In genomic region chr6:43308101-43308989, GRCh38 we compare ENCODE assay signal across 8 cellular contexts. TPM values are rescaled to one million over a fixed set of nuclear protein-coding genes. Genes with fewer than 3 reads are reported as not detected.
A peak's percentile ranks its signal among the peaks of the same experiment; 100 is the strongest.
DNase-seq lines count a peak whose midpoint lies in the region; ATAC-seq, FAIRE-seq and TF ChIP-seq lines count a peak whose summit lies in the region.

CRIP3 (minus strand) TSS chr6:43308826; CDS start chr6:43308792, 34 bp downstream.

- peaks cover 5% of the 10 kb centered on the region for H3K27me3 Mint-ChIP-seq in CD8-positive, alpha-beta T cell (ENCODE audit: low read depth)
- H3K27me3 Mint-ChIP-seq in activated T-helper 2 cell treated with anti-CD3 and anti-CD28 coated beads, Interferon-gamma antibody, Interleukin-2, Interleukin-4, amounts not matched to agents 10 μg/mL and 5 μg/mL and 100 μg/mL, durations not matched to agents 14 hours and 24 hours and 36 hours (ENCODE audit: low read depth): peaks cover 17% of the 10 kb centered on the region
- peaks cover 3% of the 10 kb centered on the region for H3K27me3 Mint-ChIP-seq in glutamatergic neuron (ENCODE audit: unreplicated experiment)

- H3K4me1 Mint-ChIP-seq in CD8-positive, alpha-beta T cell (ENCODE audit: low read depth): peaks cover 9% of the 10 kb centered on the region
- H3K4me1 Mint-ChIP-seq in activated T-helper 2 cell treated with anti-CD3 and anti-CD28 coated beads, Interferon-gamma antibody, Interleukin-2, Interleukin-4, amounts not matched to agents 10 μg/mL and 5 μg/mL and 100 μg/mL, durations not matched to agents 14 hours and 24 hours and 36 hours (ENCODE audit: low read depth): peaks cover 11% of the 10 kb centered on the region
- no peaks in the 10 kb centered on the region for H3K4me1 Mint-ChIP-seq in glutamatergic neuron (ENCODE audit: low read depth, unreplicated experiment)

- DNase-seq in CD8-positive, alpha-beta T cell: peak in 6 of 7 experiments; percentile 21 to 66 (median 45)
- DNase-seq in NCI-H345 (lab: John Stamatoyannopoulos, UW): peak; percentile 63
- peak; percentile 27 for DNase-seq in activated T-helper 2 cell treated with anti-CD3 and anti-CD28 coated beads, Interferon-gamma antibody, Interleukin-2, Interleukin-4, amounts not matched to agents 10 μg/mL and 5 μg/mL and 100 μg/mL, durations not matched to agents 14 hours and 24 hours and 36 hours (ENCODE audit: low spot score)
- no peak for DNase-seq in glutamatergic neuron
- DNase-seq in prostate gland (ENCODE audit: low spot score): peak; percentile 11
- DNase-seq in GF-D8 (lab: John Stamatoyannopoulos, UW): no peak
- no peak for DNase-seq in D721Med (ENCODE audit: insufficient read length, low spot score)

- H3K36me3 Mint-ChIP-seq in CD8-positive, alpha-beta T cell: no peaks in the 10 kb centered on the region
- no peaks in the 10 kb centered on the region for H3K36me3 Mint-ChIP-seq in activated T-helper 2 cell treated with anti-CD3 and anti-CD28 coated beads, Interferon-gamma antibody, Interleukin-2, Interleukin-4, amounts not matched to agents 10 μg/mL and 5 μg/mL and 100 μg/mL, durations not matched to agents 14 hours and 24 hours and 36 hours (ENCODE audit: low read depth)
- no peaks in the 10 kb centered on the region for H3K36me3 Mint-ChIP-seq in glutamatergic neuron (ENCODE audit: unreplicated experiment)

- POLR2A ChIA-PET in CD8-positive, alpha-beta T cell (lab: Charles Lee): interaction anchor here (0.7 to 1.1 kb wide), 3 partner anchors 12 to 89 kb away, joined by 3 read pairs; no protein-coding TSS in a partner anchor

- 9% methylated on average over 38 of the region's 39 CpGs for WGBS in prostate gland

- H3K9me3 ChIP-seq in CD8-positive, alpha-beta T cell (ENCODE audit: low read length): no peaks in the 10 kb centered on the region
- no peaks in the 10 kb centered on the region for H3K9me3 ChIP-seq in prostate gland

- no peak within 1 kb of the TSS for H3K27ac Mint-ChIP-seq in CD8-positive, alpha-beta T cell
- H3K27ac Mint-ChIP-seq in activated T-helper 2 cell treated with anti-CD3 and anti-CD28 coated beads, Interferon-gamma antibody, Interleukin-2, Interleukin-4, amounts not matched to agents 10 μg/mL and 5 μg/mL and 100 μg/mL, durations not matched to agents 14 hours and 24 hours and 36 hours: no peak within 1 kb of the TSS
- H3K27ac Mint-ChIP-seq in glutamatergic neuron (ENCODE audit: unreplicated experiment): no peak within 1 kb of the TSS

- H3K9me3 Mint-ChIP-seq in CD8-positive, alpha-beta T cell: no peaks in the 10 kb centered on the region
- H3K9me3 Mint-ChIP-seq in activated T-helper 2 cell treated with anti-CD3 and anti-CD28 coated beads, Interferon-gamma antibody, Interleukin-2, Interleukin-4, amounts not matched to agents 10 μg/mL and 5 μg/mL and 100 μg/mL, durations not matched to agents 14 hours and 24 hours and 36 hours: no peaks in the 10 kb centered on the region
- H3K9me3 Mint-ChIP-seq in glutamatergic neuron (ENCODE audit: unreplicated experiment): no peaks in the 10 kb centered on the region

- H3K4me1 ChIP-seq in CD8-positive, alpha-beta T cell (ENCODE audit: insufficient read depth, low read length): peaks cover 12% of the 10 kb centered on the region
- no peaks in the 10 kb centered on the region for H3K4me1 ChIP-seq in prostate gland (replicated peaks)

- no peak for FAIRE-seq in D721Med (lab: Jason Lieb, UNC)

- peak; percentile 86 for ATAC-seq in CD8-positive, alpha-beta T cell
- peak; percentile 49 for ATAC-seq in GM21528 (IDR thresholded peaks at IDR 0.05; ENCODE audit: low FRiP score, unreplicated experiment)

- TF ChIP-seq CTCF in CD8-positive, alpha-beta T cell (IDR thresholded peaks at IDR 0.05): peak; percentile 41
- TF ChIP-seq CTCF in glutamatergic neuron (IDR thresholded peaks at IDR 0.05; ENCODE audit: partially characterized antibody, unreplicated experiment) (peak; percentile 25), prostate gland (IDR thresholded peaks at IDR 0.05) (peak in 2 of 4 experiments; percentile 32 to 46), D721Med (IDR thresholded peaks at IDR 0.05; ENCODE audit: insufficient read depth, missing control alignments) (no peak)

- CTCF ChIA-PET in CD8-positive, alpha-beta T cell (lab: Charles Lee): interaction anchor here (0.5 to 3.3 kb wide), 14 partner anchors 9 to 313 kb away, joined by 3 to 24 read pairs (median 4); no protein-coding TSS in a partner anchor

- H3K27ac ChIP-seq in CD8-positive, alpha-beta T cell (ENCODE audit: low read depth, low read length): no peak within 1 kb of the TSS
- H3K27ac ChIP-seq in prostate gland: peak within 1 kb of the TSS; percentile 16 to 47

- no peaks in the 10 kb centered on the region for H3K27me3 ChIP-seq in CD8-positive, alpha-beta T cell (ENCODE audit: insufficient read depth, low read length)
- no peaks in the 10 kb centered on the region for H3K27me3 ChIP-seq in prostate gland (replicated peaks; ENCODE audit: insufficient read depth)

- no peaks in the 10 kb centered on the region for H3K36me3 ChIP-seq in CD8-positive, alpha-beta T cell (ENCODE audit: insufficient read depth, low read length)
- H3K36me3 ChIP-seq in prostate gland: no peaks in the 10 kb centered on the region

- H3K4me3 ChIP-seq in CD8-positive, alpha-beta T cell (ENCODE audit: low read depth, low read length): peak within 1 kb of the TSS; percentile 36
- H3K4me3 ChIP-seq in prostate gland: peak within 1 kb of the TSS; percentile 13 to 29

- H3K4me3 Mint-ChIP-seq in CD8-positive, alpha-beta T cell: peak within 1 kb of the TSS; percentile 77
- peak within 1 kb of the TSS; percentile 75 for H3K4me3 Mint-ChIP-seq in activated T-helper 2 cell treated with anti-CD3 and anti-CD28 coated beads, Interferon-gamma antibody, Interleukin-2, Interleukin-4, amounts not matched to agents 10 μg/mL and 5 μg/mL and 100 μg/mL, durations not matched to agents 14 hours and 24 hours and 36 hours (ENCODE audit: low read depth)
- peak within 1 kb of the TSS; percentile 86 for H3K4me3 Mint-ChIP-seq in glutamatergic neuron (ENCODE audit: unreplicated experiment)

- TF ChIP-seq POLR2A in prostate gland (IDR thresholded peaks at IDR 0.05): no peak

- intact Hi-C loops in CD8-positive, alpha-beta T cell (cut with DNase I, micrococcal nuclease): loop anchor here (1.0 to 2.0 kb wide), 3 partner anchors 46 to 90 kb away; partner anchors contain the start of gene DNPH1 (in 1 of the 2)
- intact Hi-C loops in activated T-helper 2 cell treated with anti-CD3 and anti-CD28 coated beads, Interferon-gamma antibody, Interleukin-2, Interleukin-4, amounts not matched to agents 10 μg/mL and 5 μg/mL and 100 μg/mL, durations not matched to agents 14 hours and 24 hours and 36 hours (cut with micrococcal nuclease): no loop called here
- intact Hi-C loops in prostate gland (cut with DNase I): no loop called here

RNA-seq across cellular contexts. Expression of gene CRIP3, which starts in this region (rescaled TPM):
- under 1 TPM; 0.64 to 0.84 TPM for total RNA-seq in CD8-positive, alpha-beta T cell
- total RNA-seq in activated T-helper 2 cell treated with anti-CD3 and anti-CD28 coated beads, Interferon-gamma antibody, Interleukin-2, Interleukin-4, amounts not matched to agents 10 μg/mL and 5 μg/mL and 100 μg/mL, durations not matched to agents 14 hours and 24 hours and 36 hours: 0.34 and 0.75 TPM in 2 replicates
- total RNA-seq in glutamatergic neuron (ENCODE audit: unreplicated experiment): 0.69 TPM
- total RNA-seq in prostate gland: 1 to 10 TPM in 1 of 2 donors, under 1 TPM in 1; 0.55 to 7.3 TPM

Comparison
In these comparisons a context has a peak if more than half of its experiments do, and no peak if none do; other contexts are left out.
1. Peak in DNase-seq, ATAC-seq and H3K4me3 ChIP-seq in CD8-positive, alpha-beta T cell; RNA of the gene not detected or under 1 TPM.
2. Peak in DNase-seq in activated T-helper 2 cell treated with anti-CD3 and anti-CD28 coated beads, Interferon-gamma antibody, Interleukin-2, Interleukin-4, amounts not matched to agents 10 μg/mL and 5 μg/mL and 100 μg/mL, durations not matched to agents 14 hours and 24 hours and 36 hours; RNA of the gene not detected or under 1 TPM.
3. DNase-seq: peak in NCI-H345 (single experiment) and prostate gland (single experiment); none in glutamatergic neuron (single experiment), GF-D8 (single experiment) and D721Med (single experiment).
4. intact Hi-C loops: an anchor here in CD8-positive, alpha-beta T cell (1.0 to 2.0 kb wide); none called in activated T-helper 2 cell treated with anti-CD3 and anti-CD28 coated beads, Interferon-gamma antibody, Interleukin-2, Interleukin-4, amounts not matched to agents 10 μg/mL and 5 μg/mL and 100 μg/mL, durations not matched to agents 14 hours and 24 hours and 36 hours and prostate gland.
5. Peak in every context shown above with its lines, with median percentiles within 50 percentile points of each other: H3K4me3 Mint-ChIP-seq.